Comparison of ENCODE assay signal across 1 cellular context in genomic region chr2:238720232-238720672, GRCh38.
TF ChIP-seq lines count a peak whose summit lies in the region.

No MANE protein-coding gene starts in this region.

TF ChIP-seq in SK-N-SH, 30 proteins besides CTCF, POLR2A, EP300 and RAD21 (continued from another document):
- TF ChIP-seq PBX3 (IDR thresholded peaks at IDR 0.05) (no peak), USF2 (IDR thresholded peaks at IDR 0.05; ENCODE audit: borderline replicate concordance, low read depth, low read length) (no peak)
